Comparison of ENCODE assay signal across 26 cellular contexts in genomic region chr13:96388598-96388997, GRCh38.
DNase-seq lines count a peak whose midpoint lies in the region; ATAC-seq and TF ChIP-seq lines count a peak whose summit lies in the region.
"Had no signal": no experiment of that assay in that cellular context is flagged by ENCODE, and none has a peak within 500 bp of the region (broad histone marks: within the 10 kb centered on the region; RNA-seq: fewer than 3 reads in every experiment).

No MANE protein-coding gene starts in this region.

- H3K4me2 ChIP-seq in H9 (ENCODE audit: insufficient read depth, insufficient read length, low read length) (no peak overlapping the region), mesendoderm (ENCODE audit: low read length) (no peak overlapping the region)
- H3K4me2 ChIP-seq: BLaER1 had no signal

- H4K5ac ChIP-seq in H9 (ENCODE audit: insufficient read length, low read depth, low read length) (no peak overlapping the region), mesendoderm (ENCODE audit: low read length) (no peak overlapping the region)

- no peak overlapping the region for H2BK12ac ChIP-seq in H9 (ENCODE audit: insufficient read length, low read depth, low read length)

- ATAC-seq in GM21825 (IDR thresholded peaks at IDR 0.05; ENCODE audit: unreplicated experiment): no peak
- no peak for ATAC-seq in GM19463 (IDR thresholded peaks at IDR 0.05; ENCODE audit: unreplicated experiment)
- ATAC-seq: GM12878 had no signal

- H3K23me2 ChIP-seq in H9 (ENCODE audit: insufficient read length, low read depth, low read length, poor library complexity, severe bottlenecking): no peaks in the 10 kb centered on the region

- H3T11ph ChIP-seq in H9 (ENCODE audit: low read length): no peak overlapping the region

- no peak overlapping the region for H2BK5ac ChIP-seq in H9 (ENCODE audit: insufficient read length, low read length)
- H2BK5ac ChIP-seq in mesendoderm (ENCODE audit: low read length): no peak overlapping the region

- H3K9me3 ChIP-seq in H9 (ENCODE audit: control insufficient read depth, low read depth, low read length) (no peaks in the 10 kb centered on the region), endodermal cell (ENCODE audit: control insufficient read depth, low read length) (no peaks in the 10 kb centered on the region)
- H3K9me3 ChIP-seq: BE2C had no signal

- no CpG with 5 or more reads among the region's 2 CpGs for WGBS in H9 (ENCODE audit: extremely low coverage, insufficient read length, low lambda C conversion rate)
- WGBS in endodermal cell (ENCODE audit: insufficient coverage in 1 of 2, insufficient read length in 1 of 2), 2 experiments: 19 to 67% methylated on average over 1 to 2 of the region's 2 CpGs
- no CpG with 5 or more reads among the region's 2 CpGs for WGBS in mesendoderm (ENCODE audit: extremely low coverage, insufficient coverage, low lambda C conversion rate)

- H3K4me3 ChIP-seq in endodermal cell (ENCODE audit: low read length) (no peak overlapping the region), mesendoderm (ENCODE audit: low read length) (no peak overlapping the region)
- H3K4me3 ChIP-seq: BLaER1, GM12878 had no signal

- H2AK5ac ChIP-seq in H9 (ENCODE audit: insufficient read length, low read length) (no peak overlapping the region), mesendoderm (ENCODE audit: low read length) (no peak overlapping the region)

- H3K36me3 ChIP-seq in endodermal cell (ENCODE audit: control insufficient read depth, insufficient read depth, low read length): no peaks in the 10 kb centered on the region
- no peaks in the 10 kb centered on the region for H3K36me3 ChIP-seq in mesendoderm (ENCODE audit: control insufficient read depth, insufficient read depth, low read length)
- H3K36me3 ChIP-seq: BE2C, BLaER1 had no signal

- H3K27ac ChIP-seq in H9 (ENCODE audit: insufficient read length, low read depth, low read length) (no peak overlapping the region), endodermal cell (ENCODE audit: low read depth, low read length) (no peak overlapping the region), mesendoderm (ENCODE audit: low read depth, low read length) (no peak overlapping the region)
- H3K27ac ChIP-seq: BLaER1 had no signal

- no peaks in the 10 kb centered on the region for H4K20me1 ChIP-seq in H9 (ENCODE audit: control insufficient read depth, insufficient read depth, insufficient read length)
- H4K20me1 ChIP-seq: BLaER1 had no signal

- no peaks in the 10 kb centered on the region for H3K27me3 ChIP-seq in H9 (ENCODE audit: insufficient read depth, low read length)
- H3K27me3 ChIP-seq in endodermal cell (ENCODE audit: control insufficient read depth, insufficient read depth, low read length, poor library complexity, severe bottlenecking): no peaks in the 10 kb centered on the region
- H3K27me3 ChIP-seq in mesendoderm (ENCODE audit: insufficient read depth, low read length, poor library complexity): no peaks in the 10 kb centered on the region
- H3K27me3 ChIP-seq: BE2C, BLaER1 had no signal

- H3K9ac ChIP-seq in H9 (ENCODE audit: extremely low read depth, insufficient read length, low read length) (no peak overlapping the region), endodermal cell (ENCODE audit: extremely low read depth, low read length, poor library complexity, severe bottlenecking) (no peak overlapping the region), mesendoderm (ENCODE audit: low read length) (no peak overlapping the region)
- H3K9ac ChIP-seq: BLaER1 had no signal

- peak overlapping the region in 2 of 3 experiments; percentile 72 to 85; a peak in 2 of 7 replicates for H3K27ac Mint-ChIP-seq in H9
- H3K27ac Mint-ChIP-seq in endodermal cell: peak overlapping the region; percentile 53
- H3K27ac Mint-ChIP-seq: CD14-positive monocyte; CD4-positive, alpha-beta memory T cell; CD4-positive, CD25-positive, alpha-beta regulatory T cell; CD8-positive, alpha-beta memory T cell had no signal

- H4K8ac ChIP-seq in H9 (replicated peaks; ENCODE audit: insufficient read length, low read depth, low read length) (no peak overlapping the region), mesendoderm (ENCODE audit: low read depth, low read length) (no peak overlapping the region)

- no peaks in the 10 kb centered on the region; the same call in 1 of the 2 replicates for H3K4me1 ChIP-seq in H9 (ENCODE audit: insufficient read depth, low read length)
- no peaks in the 10 kb centered on the region for H3K4me1 ChIP-seq in endodermal cell (ENCODE audit: control insufficient read depth, insufficient read depth, low read length)
- no peaks in the 10 kb centered on the region for H3K4me1 ChIP-seq in mesendoderm (ENCODE audit: control insufficient read depth, low read depth, low read length)
- H3K4me1 ChIP-seq: BE2C, BLaER1 had no signal

- H3K79me2 ChIP-seq in H9 (ENCODE audit: insufficient read depth, low read length) (no peaks in the 10 kb centered on the region), mesendoderm (ENCODE audit: control insufficient read depth, insufficient read depth, low read length) (no peaks in the 10 kb centered on the region)

- no peak overlapping the region for H2BK120ac ChIP-seq in H9 (ENCODE audit: low read depth, low read length, poor library complexity, severe bottlenecking)
- H2BK120ac ChIP-seq in mesendoderm (ENCODE audit: low read depth, low read length): no peak overlapping the region

- H2BK20ac ChIP-seq in H9 (ENCODE audit: low read depth, low read length, poor library complexity, severe bottlenecking): no peak overlapping the region

- H3K14ac ChIP-seq in H9 (ENCODE audit: insufficient read depth, low read length): no peak overlapping the region

- no peak overlapping the region for H2AFZ ChIP-seq in H9 (ENCODE audit: low read length)

- H3K27me3 Mint-ChIP-seq in H9 (ENCODE audit: low read depth) (no peaks in the 10 kb centered on the region; the same call in 1 of the 2 replicates), endodermal cell (ENCODE audit: insufficient read depth) (no peaks in the 10 kb centered on the region)
- H3K27me3 Mint-ChIP-seq: CD4-positive, alpha-beta memory T cell; CD4-positive, CD25-positive, alpha-beta regulatory T cell had no signal

- TF ChIP-seq CTCF in H9 (conservative IDR thresholded peaks at IDR 0.05): no peak
- TF ChIP-seq CTCF in endodermal cell (conservative IDR thresholded peaks at IDR 0.05): peak; percentile 16

- H3K18ac ChIP-seq in H9 (ENCODE audit: insufficient read length, low read depth, low read length) (no peak overlapping the region), mesendoderm (ENCODE audit: low read length) (no peak overlapping the region)

- peaks cover 0 to 2% of the 10 kb centered on the region in 2 experiments; a peak in 1 of 5 replicates for H3K9me3 Mint-ChIP-seq in H9
- peaks cover 3% of the 10 kb centered on the region for H3K9me3 Mint-ChIP-seq in endodermal cell

- H3K23ac ChIP-seq in H9 (ENCODE audit: insufficient read length, low read depth, low read length) (no peak overlapping the region), mesendoderm (ENCODE audit: low read length) (no peak overlapping the region)

- H3K36me3 Mint-ChIP-seq in H9 (ENCODE audit: insufficient read depth in 1 of 3, low read depth in 3 of 3) (peaks cover 0 to 2% (median 0%) of the 10 kb centered on the region in 3 experiments; a peak in 2 of 7 replicates), endodermal cell (ENCODE audit: low read depth) (peaks cover 2% of the 10 kb centered on the region)
- H3K36me3 Mint-ChIP-seq: CD14-positive monocyte; CD4-positive, alpha-beta memory T cell; CD8-positive, alpha-beta memory T cell had no signal

- no peak overlapping the region for H3K56ac ChIP-seq in H9 (ENCODE audit: insufficient read length, low read depth, low read length)
- no peak overlapping the region for H3K56ac ChIP-seq in mesendoderm (ENCODE audit: low read length)

- H3K79me1 ChIP-seq in H9 (ENCODE audit: insufficient read depth, low read depth, low read length, poor library complexity, severe bottlenecking) (no peaks in the 10 kb centered on the region), mesendoderm (ENCODE audit: low read length) (no peaks in the 10 kb centered on the region)

- H4K91ac ChIP-seq in H9 (ENCODE audit: insufficient read length, low read depth, low read length): no peak overlapping the region

- H3K4me1 Mint-ChIP-seq in H9 (peaks cover 4 to 9% of the 10 kb centered on the region in 2 experiments; a peak in 3 of 4 replicates), endodermal cell (peaks cover 9% of the 10 kb centered on the region)
- H3K4me1 Mint-ChIP-seq: CD14-positive monocyte; CD4-positive, alpha-beta memory T cell; CD4-positive, CD25-positive, alpha-beta regulatory T cell; CD8-positive, alpha-beta memory T cell had no signal

- DNase-seq in NCI-H82 (lab: John Stamatoyannopoulos, UW) (peak; percentile 69), NCI-H82 treated with DMSO at 0.1 percent for 48 hours (lab: John Stamatoyannopoulos, UW; ENCODE audit: unreplicated experiment) (no peak), H9 (peak; percentile 33), endodermal cell (peak; percentile 75), mesendoderm (peak; percentile 66), OCI-M1 (lab: John Stamatoyannopoulos, UW) (no peak)
- DNase-seq: 8988T; ACHN; BE2C; C1 segment of cervical spinal cord; CD4-positive, alpha-beta memory T cell; CD4-positive, CD25-positive, alpha-beta regulatory T cell; CD8-positive, alpha-beta memory T cell; COR-L47; DMS 273 treated with DMSO at 0.1 percent for 48 hours; DMS153; DMS53; DMS79; DND-41; EL; GDM1 had no signal

- H3K4me3 Mint-ChIP-seq in H9: no peak overlapping the region
- H3K4me3 Mint-ChIP-seq in endodermal cell: peak overlapping the region; percentile 22
- H3K4me3 Mint-ChIP-seq: CD14-positive monocyte; CD4-positive, alpha-beta memory T cell; CD4-positive, CD25-positive, alpha-beta regulatory T cell; CD8-positive, alpha-beta memory T cell had no signal

- no peak overlapping the region for H3K4ac ChIP-seq in H9 (ENCODE audit: low read depth, low read length)
- H3K4ac ChIP-seq in mesendoderm (ENCODE audit: low read depth, low read length): no peak overlapping the region

- H2BK15ac ChIP-seq in H9 (ENCODE audit: low read depth, low read length): no peak overlapping the region
- no peak overlapping the region for H2BK15ac ChIP-seq in mesendoderm (replicated peaks; ENCODE audit: low read depth)

Comparison
In these comparisons a context has a peak if more than half of its experiments do, and no peak if none do; other contexts are left out.
1. DNase-seq: peak in NCI-H82 (single experiment), H9 (single experiment), endodermal cell (single experiment) and mesendoderm (single experiment); none in NCI-H82 treated with DMSO at 0.1 percent for 48 hours (single experiment) and OCI-M1 (single experiment).